Comparison of ENCODE assay signal across 8 cellular contexts in the genomic region with DNA sequence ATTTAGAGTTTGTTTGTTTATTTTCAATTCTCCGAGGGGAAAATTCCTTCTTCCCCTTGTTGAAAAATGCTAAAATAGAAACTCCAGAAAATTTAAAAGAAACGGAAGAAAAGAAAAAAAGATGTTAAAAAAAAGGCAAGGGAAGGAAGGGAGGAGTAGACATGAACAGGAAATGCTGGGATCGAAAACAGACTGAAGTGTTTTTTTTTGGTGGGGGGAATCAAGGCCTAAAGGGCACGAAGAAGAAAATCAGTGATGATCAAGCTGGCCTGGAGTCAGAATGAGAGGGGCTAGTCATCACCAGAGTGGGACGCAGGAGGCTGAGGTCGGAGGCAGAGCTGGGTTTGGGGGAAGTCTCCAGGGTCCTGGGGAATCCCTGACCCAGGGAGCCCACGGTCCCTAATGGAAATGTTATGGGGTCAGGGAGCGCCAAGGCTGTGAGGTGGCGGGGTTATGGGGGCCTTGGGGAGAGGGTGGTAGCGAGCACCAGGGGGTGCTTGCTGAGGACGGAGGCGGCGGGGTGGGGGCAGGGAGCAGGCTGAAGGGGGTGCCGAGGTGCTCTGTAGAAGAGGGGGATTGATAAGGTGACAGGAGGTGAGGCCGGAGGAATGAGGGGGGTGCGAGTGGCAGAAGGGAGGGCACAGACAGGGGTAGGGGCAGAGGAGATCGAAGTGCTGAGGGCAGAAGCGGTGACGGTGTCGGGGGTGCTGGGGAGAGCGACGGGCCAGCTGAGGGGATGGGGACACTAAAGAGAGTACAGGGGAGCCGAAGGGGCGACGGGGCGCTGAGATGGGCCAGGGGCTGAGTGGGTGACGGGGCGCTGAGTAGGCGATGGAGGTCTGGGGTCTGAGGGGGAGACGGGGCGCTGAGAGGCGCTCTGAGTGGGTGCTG. TPM values are rescaled to one million over a fixed set of nuclear protein-coding genes. Genes with fewer than 3 reads are reported as not detected.
DNase-seq lines count a peak whose midpoint lies in the region; ATAC-seq, FAIRE-seq and TF ChIP-seq lines count a peak whose summit lies in the region.

No MANE protein-coding gene starts in this region.

- peak overlapping the region; percentile 32 for H2AFZ ChIP-seq in endothelial cell of umbilical vein (ENCODE audit: low read depth, low read length)

- peak overlapping the region; percentile 94 for H3K9ac ChIP-seq in endothelial cell of umbilical vein (replicated peaks; ENCODE audit: extremely low read depth, insufficient read depth, low read length)

- peaks cover 47 to 77% (median 64%) of the 10 kb centered on the region in 7 donors for H3K4me1 Mint-ChIP-seq in naive thymus-derived CD4-positive, alpha-beta T cell

- H3K27me3 ChIP-seq in endothelial cell of umbilical vein (ENCODE audit: control insufficient read depth in 2 of 2, insufficient read depth in 2 of 2, low read length in 2 of 2) (no peaks in the 10 kb centered on the region), testis (no peaks in the 10 kb centered on the region)
- H3K27me3 ChIP-seq in naive thymus-derived CD4-positive, alpha-beta T cell (ENCODE audit: control insufficient read depth in 2 of 2, insufficient read depth in 2 of 2, low read length in 2 of 2): no peaks in the 10 kb centered on the region

- WGBS in testis, 2 donors: 1 to 3% methylated on average over 32 of the region's 32 CpGs

- H3K9me3 Mint-ChIP-seq in naive thymus-derived CD4-positive, alpha-beta T cell: peaks cover 4 to 40% (median 25%) of the 10 kb centered on the region in 11 donors

- no TSS peak for BruUV-seq in endothelial cell of umbilical vein (replicated peaks; lab: Mats Ljungman, UMichigan)

- peaks cover 0 to 4% (median 0%) of the 10 kb centered on the region in 5 donors for H3K27me3 Mint-ChIP-seq in naive thymus-derived CD4-positive, alpha-beta T cell

- peak overlapping the region; percentile 90 to 99 (median 96) for H3K27ac Mint-ChIP-seq in naive thymus-derived CD4-positive, alpha-beta T cell

- POLR2A ChIA-PET in endothelial cell of umbilical vein (lab: Charles Lee): interaction anchor here (0.6 to 0.8 kb wide), 5 partner anchors 10 to 58 kb away, joined by 3 to 9 read pairs (median 5); a partner anchor contains a TSS
- POLR2A ChIA-PET in naive thymus-derived CD4-positive, alpha-beta T cell (lab: Charles Lee): interaction anchor here (0.7 to 2.2 kb wide), 8 partner anchors 7 to 231 kb away, joined by 3 to 17 read pairs (median 6); a partner anchor contains a TSS

- DNase-seq in activated gamma-delta T cell treated with Interleukin-2 at 50 U/mL for 16 hours (peak; percentile 19), activated gamma-delta T cell (lab: John Stamatoyannopoulos, UW) (no peak), endothelial cell of umbilical vein (ENCODE audit: low read depth, low spot score) (no peak), testis (peak; percentile 28), mucosa of gallbladder (ENCODE audit: low spot score) (no peak), GF-D8 (lab: John Stamatoyannopoulos, UW) (no peak)
- DNase-seq in activated CD4-positive, alpha-beta T cell treated with anti-CD3 and anti-CD28 coated beads, Interleukin-2, amount 50 U/mL, for 48 hours: peak; percentile 69 to 79
- DNase-seq in naive thymus-derived CD4-positive, alpha-beta T cell: peak in 3 of 9 donors; percentile 10 to 72 (median 22)

- H3K4me3 Mint-ChIP-seq in naive thymus-derived CD4-positive, alpha-beta T cell: peak overlapping the region; percentile 91 to 100 (median 96)

- TF ChIP-seq POLR2A in endothelial cell of umbilical vein (IDR thresholded peaks at IDR 0.05; ENCODE audit: low read depth, low read length): no peak
- no peak for TF ChIP-seq POLR2A in testis (IDR thresholded peaks at IDR 0.05)

- peak overlapping the region; percentile 97 for H3K4me2 ChIP-seq in endothelial cell of umbilical vein (ENCODE audit: insufficient read depth, low read length)

- no peak for ATAC-seq in naive thymus-derived CD4-positive, alpha-beta T cell

- no peaks in the 10 kb centered on the region for H3K9me1 ChIP-seq in endothelial cell of umbilical vein (replicated peaks; ENCODE audit: control insufficient read depth, extremely low read depth, insufficient read depth, low read length)

- H3K79me2 ChIP-seq in endothelial cell of umbilical vein (ENCODE audit: control insufficient read depth, insufficient read depth, low read length): peaks cover 79% of the 10 kb centered on the region

- H3K4me1 ChIP-seq in endothelial cell of umbilical vein (ENCODE audit: control insufficient read depth, extremely low read depth, insufficient read depth, low read length): peaks cover 33% of the 10 kb centered on the region
- H3K4me1 ChIP-seq in naive thymus-derived CD4-positive, alpha-beta T cell (ENCODE audit: control insufficient read depth in 2 of 2, insufficient read depth in 2 of 2, low read length in 2 of 2): peaks cover 27 to 52% of the 10 kb centered on the region in 2 donors
- peaks cover 29% of the 10 kb centered on the region for H3K4me1 ChIP-seq in testis

- H4K20me1 ChIP-seq in endothelial cell of umbilical vein (replicated peaks; ENCODE audit: control insufficient read depth, extremely low read depth, insufficient read depth, low read length): peaks cover 12% of the 10 kb centered on the region

- TF ChIP-seq CTCF in endothelial cell of umbilical vein (IDR thresholded peaks at IDR 0.05; ENCODE audit: extremely low read depth in 1 of 2, insufficient read depth in 1 of 2, low read depth in 1 of 2, low read length in 2 of 2) (no peak), testis (IDR thresholded peaks at IDR 0.05) (no peak)

- H3K36me3 ChIP-seq in endothelial cell of umbilical vein (ENCODE audit: control insufficient read depth in 2 of 2, extremely low read depth in 1 of 2, insufficient read depth in 2 of 2, low read length in 2 of 2): peaks cover 27 to 31% of the 10 kb centered on the region in 2 experiments
- peaks cover 31 to 64% (median 37%) of the 10 kb centered on the region in 3 experiments for H3K36me3 ChIP-seq in naive thymus-derived CD4-positive, alpha-beta T cell (ENCODE audit: control insufficient read depth in 2 of 3, insufficient read depth in 3 of 3, low read length in 3 of 3)
- no peaks in the 10 kb centered on the region for H3K36me3 ChIP-seq in testis (ENCODE audit: low read depth, missing control alignments)

- peak; percentile 70 for FAIRE-seq in endothelial cell of umbilical vein (lab: Jason Lieb, UNC)

- H3K36me3 Mint-ChIP-seq in naive thymus-derived CD4-positive, alpha-beta T cell: peaks cover 12 to 72% (median 55%) of the 10 kb centered on the region in 5 donors

- intact Hi-C loops in endothelial cell of umbilical vein (cut with micrococcal nuclease): loop anchor here (1.0 kb wide), 1 partner anchor 31 kb away; no protein-coding TSS in a partner anchor
- intact Hi-C loops in naive thymus-derived CD4-positive, alpha-beta T cell (cut with micrococcal nuclease): loop anchor here (1.0 to 10.0 kb wide), 5 partner anchors 9 to 640 kb away; no protein-coding TSS in a partner anchor
- intact Hi-C loops in testis (cut with DNase I; ENCODE audit: low total_unique reads): no loop called here

- CTCF ChIA-PET in endothelial cell of umbilical vein (lab: Charles Lee): interaction anchor here (0.6 to 4.2 kb wide), 5 partner anchors 10 to 46 kb away, joined by 3 to 16 read pairs (median 9); no protein-coding TSS in a partner anchor
- CTCF ChIA-PET in naive thymus-derived CD4-positive, alpha-beta T cell (lab: Charles Lee): interaction anchor here (1.0 kb wide), 1 partner anchor 10 kb away, joined by 8 read pairs; no protein-coding TSS in a partner anchor

- dilution Hi-C loops in endothelial cell of umbilical vein (cut with MboI; ENCODE audit: extremely low pct_ligation_motif_present, low sequenced_read_pairs): no loop called here

- H3K9me3 ChIP-seq in endothelial cell of umbilical vein (replicated peaks; ENCODE audit: control insufficient read depth, insufficient read depth, low read length) (no peaks in the 10 kb centered on the region), testis (no peaks in the 10 kb centered on the region)
- H3K9me3 ChIP-seq in naive thymus-derived CD4-positive, alpha-beta T cell (ENCODE audit: control insufficient read depth in 2 of 3, low read length in 3 of 3): peaks cover 8 to 24% (median 14%) of the 10 kb centered on the region in 3 experiments

- peak overlapping the region; percentile 73 for H3K27ac ChIP-seq in endothelial cell of umbilical vein (ENCODE audit: insufficient read depth, low read depth, low read length)
- H3K27ac ChIP-seq in naive thymus-derived CD4-positive, alpha-beta T cell (ENCODE audit: low read depth, low read length): peak overlapping the region; percentile 95
- peak overlapping the region; percentile 96 to 97 for H3K27ac ChIP-seq in testis

- H3K4me3 ChIP-seq in endothelial cell of umbilical vein (replicated peaks in 1 of 3; ENCODE audit: insufficient read depth in 1 of 3, low read depth in 1 of 3, low read length in 3 of 3) (peak overlapping the region; percentile 77 to 97 (median 86)), testis (peak overlapping the region; percentile 86 to 95)
- H3K4me3 ChIP-seq in naive thymus-derived CD4-positive, alpha-beta T cell (ENCODE audit: low read length): peak overlapping the region; percentile 80

RNA-seq across cellular contexts. Expression of a gene that starts 0.7 kb away (rescaled TPM):
- total RNA-seq in endothelial cell of umbilical vein: 26.5 and 27.9 TPM in 2 replicates
- 6.8 and 8.3 TPM in 2 replicates for polyA plus RNA-seq in endothelial cell of umbilical vein
- polyA plus RNA-seq in endothelial cell of umbilical vein (2011; cell fraction: cytosol; rRNA removed): 7.8 and 8.6 TPM in 2 replicates
- 10.1 and 13.9 TPM in 2 replicates for polyA plus RNA-seq in endothelial cell of umbilical vein (2011; cell fraction: nucleus; rRNA removed)
- 24.5 and 24.7 TPM in 2 replicates for polyA plus RNA-seq in endothelial cell of umbilical vein (2012)
- polyA minus RNA-seq in endothelial cell of umbilical vein: 24.3 and 29.8 TPM in 2 replicates
- polyA minus RNA-seq in endothelial cell of umbilical vein (2011; cell fraction: cytosol; rRNA and poly(A)+ RNA removed): 13.3 TPM
- 12.7 and 22.2 TPM in 2 replicates for polyA minus RNA-seq in endothelial cell of umbilical vein (2011; cell fraction: nucleus; rRNA and poly(A)+ RNA removed)
- 10 to 100 TPM; 45.0 to 83.7 (median 62.2) TPM for total RNA-seq in naive thymus-derived CD4-positive, alpha-beta T cell
- 10 to 100 TPM; 34.5 to 79.5 TPM for polyA plus RNA-seq in naive thymus-derived CD4-positive, alpha-beta T cell
- 10 to 100 TPM; 31.6 to 37.2 TPM for total RNA-seq in testis
- polyA plus RNA-seq in testis (ENCODE audit: insufficient read depth, low read depth, low replicate concordance): 39.9 TPM
- total RNA-seq in mucosa of gallbladder: 35.3 TPM

RNA-seq across cellular contexts. Expression of a gene that starts 57.9 kb away (rescaled TPM):
- 25.7 and 26.1 TPM in 2 replicates for total RNA-seq in endothelial cell of umbilical vein
- polyA plus RNA-seq in endothelial cell of umbilical vein: 23.1 and 24.0 TPM in 2 replicates
- polyA plus RNA-seq in endothelial cell of umbilical vein (2011; cell fraction: cytosol; rRNA removed): 22.6 and 22.7 TPM in 2 replicates
- 36.9 and 40.1 TPM in 2 replicates for polyA plus RNA-seq in endothelial cell of umbilical vein (2011; cell fraction: nucleus; rRNA removed)
- polyA plus RNA-seq in endothelial cell of umbilical vein (2012): 24.5 and 27.6 TPM in 2 replicates
- polyA minus RNA-seq in endothelial cell of umbilical vein: 17.7 and 21.1 TPM in 2 replicates
- polyA minus RNA-seq in endothelial cell of umbilical vein (2011; cell fraction: cytosol; rRNA and poly(A)+ RNA removed): 36.2 TPM
- 18.0 and 20.7 TPM in 2 replicates for polyA minus RNA-seq in endothelial cell of umbilical vein (2011; cell fraction: nucleus; rRNA and poly(A)+ RNA removed)
- total RNA-seq in naive thymus-derived CD4-positive, alpha-beta T cell: 10 to 100 TPM; 43.4 to 94.1 (median 65.7) TPM
- polyA plus RNA-seq in naive thymus-derived CD4-positive, alpha-beta T cell: 10 to 100 TPM; 35.6 to 67.6 TPM
- total RNA-seq in testis: 10 to 100 TPM; 53.3 to 54.1 TPM
- 58.3 TPM for polyA plus RNA-seq in testis (ENCODE audit: insufficient read depth, low read depth, low replicate concordance)
- total RNA-seq in mucosa of gallbladder: 32.6 TPM

Comparison
In these comparisons a context has a peak if more than half of its experiments do, and no peak if none do; other contexts are left out.
1. DNase-seq: peak in activated gamma-delta T cell treated with Interleukin-2 at 50 U/mL for 16 hours (single experiment), activated CD4-positive, alpha-beta T cell treated with anti-CD3 and anti-CD28 coated beads, Interleukin-2, amount 50 U/mL, for 48 hours (2 of 2) and testis (single experiment); none in activated gamma-delta T cell (single experiment), endothelial cell of umbilical vein (single experiment), mucosa of gallbladder (single experiment) and GF-D8 (single experiment).
2. Peak in every context shown above with its lines, with median percentiles within 50 percentile points of each other: H3K27ac ChIP-seq and H3K4me3 ChIP-seq.